17 cellular contexts compared by ENCODE assay signal in the genomic region with DNA sequence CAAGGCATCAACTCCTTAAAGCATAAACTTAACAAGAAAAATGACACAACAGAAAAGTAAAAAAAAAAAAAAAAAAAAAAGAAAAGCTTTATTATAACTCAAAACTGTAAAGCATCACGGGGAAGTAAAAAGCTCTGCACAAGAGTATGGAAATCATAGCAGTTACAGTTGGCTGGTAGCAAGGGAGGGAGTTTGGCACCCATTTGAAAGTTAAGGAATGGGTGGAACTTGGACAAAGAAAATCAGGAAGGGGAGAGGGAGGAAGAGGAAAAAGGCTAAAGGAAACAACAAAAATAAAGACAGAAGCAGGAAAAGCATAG. TPM values are rescaled to one million over a fixed set of nuclear protein-coding genes. Genes with fewer than 3 reads are reported as not detected.
DNase-seq lines count a peak whose midpoint lies in the region; ATAC-seq and TF ChIP-seq lines count a peak whose summit lies in the region.
"Had no signal": no experiment of that assay in that cellular context is flagged by ENCODE, and none has a peak within 500 bp of the region (broad histone marks: within the 10 kb centered on the region; RNA-seq: fewer than 3 reads in every experiment).

No MANE protein-coding gene starts in this region.

- H3K79me2 ChIP-seq in GM23338 (replicated peaks; ENCODE audit: insufficient read depth) = peaks cover 100% of the 10 kb centered on the region

- peaks cover 34% of the 10 kb centered on the region for H3K4me1 Mint-ChIP-seq in activated CD8-positive, alpha-beta memory T cell treated with anti-CD3 and anti-CD28 coated beads, Interleukin-2, amount 10 ng/mL, durations not matched to agents 7 days and 5 days
- H3K4me1 Mint-ChIP-seq in GM23338 (peaks cover 85% of the 10 kb centered on the region), chondrocyte (ENCODE audit: low read depth) (peaks cover 98% of the 10 kb centered on the region)

- H3K36me3 ChIP-seq in GM23338 (ENCODE audit: insufficient read depth) = no peaks in the 10 kb centered on the region
- no peaks in the 10 kb centered on the region for H3K36me3 ChIP-seq in neutrophil
- H3K36me3 ChIP-seq: pancreas had no signal

- H3K4me3 Mint-ChIP-seq in activated CD8-positive, alpha-beta memory T cell treated with anti-CD3 and anti-CD28 coated beads, Interleukin-2, amount 10 ng/mL, durations not matched to agents 7 days and 5 days = no peak overlapping the region
- no peak overlapping the region for H3K4me3 Mint-ChIP-seq in GM23338
- no peak overlapping the region for H3K4me3 Mint-ChIP-seq in chondrocyte (ENCODE audit: unreplicated experiment)
- H3K4me3 Mint-ChIP-seq: stimulated activated naive B cell treated with anti-CD40 and anti-IgM and Interleukin-4, amounts not matched to agents 10 μg/mL and 1 μg/mL and 100 μg/mL, for 72 hours had no signal

- no peaks in the 10 kb centered on the region for H3F3A ChIP-seq in GM23338 (replicated peaks; ENCODE audit: low read depth)

- no peaks in the 10 kb centered on the region for H3K9me3 Mint-ChIP-seq in activated CD8-positive, alpha-beta memory T cell treated with anti-CD3 and anti-CD28 coated beads, Interleukin-2, amount 10 ng/mL, durations not matched to agents 7 days and 5 days (ENCODE audit: low read depth)
- no peaks in the 10 kb centered on the region for H3K9me3 Mint-ChIP-seq in GM23338
- no peaks in the 10 kb centered on the region for H3K9me3 Mint-ChIP-seq in chondrocyte (ENCODE audit: low read depth)
- H3K9me3 Mint-ChIP-seq: stimulated activated naive B cell treated with anti-CD40 and anti-IgM and Interleukin-4, amounts not matched to agents 10 μg/mL and 1 μg/mL and 100 μg/mL, for 72 hours had no signal

- CTCF ChIA-PET in activated CD8-positive, alpha-beta memory T cell treated with anti-CD3 and anti-CD28 coated beads, Interleukin-2, amount 10 ng/mL, durations not matched to agents 7 days and 5 days (lab: Charles Lee) = interaction anchor here (1.2 kb wide), 1 partner anchor 9 kb away, joined by 3 read pairs; no protein-coding TSS in a partner anchor

- H3K27ac Mint-ChIP-seq in activated CD8-positive, alpha-beta memory T cell treated with anti-CD3 and anti-CD28 coated beads, Interleukin-2, amount 10 ng/mL, durations not matched to agents 7 days and 5 days = peak overlapping the region; percentile 33
- H3K27ac Mint-ChIP-seq in GM23338 (peak overlapping the region; percentile 74), chondrocyte (ENCODE audit: unreplicated experiment) (peak overlapping the region; percentile 73)

- H3K27me3 ChIP-seq in GM23338 (ENCODE audit: insufficient read depth) (no peaks in the 10 kb centered on the region), neutrophil (no peaks in the 10 kb centered on the region)
- H3K27me3 ChIP-seq: pancreas had no signal

- H3K27ac ChIP-seq in GM23338 (ENCODE audit: low read depth) (no peak overlapping the region), neutrophil (peak overlapping the region; percentile 80)
- H3K27ac ChIP-seq: pancreas had no signal

- H3K4me1 ChIP-seq in GM23338 (ENCODE audit: insufficient read depth) (peaks cover 77% of the 10 kb centered on the region), neutrophil (ENCODE audit: control insufficient read depth in 1 of 2, insufficient read depth in 1 of 2, low read depth in 1 of 2, low read length in 1 of 2) (peaks cover 99 to 100% of the 10 kb centered on the region in 2 experiments)

- no peak overlapping the region for H2AFZ ChIP-seq in GM23338

- H3K4me3 ChIP-seq in GM23338 (no peak overlapping the region), neutrophil (ENCODE audit: low read depth in 1 of 2, low read length in 1 of 2) (peak overlapping the region in 1 of 2 experiments; percentile 40)
- H3K4me3 ChIP-seq: pancreas, skin epidermis had no signal

- peaks cover 5% of the 10 kb centered on the region for H3K36me3 Mint-ChIP-seq in activated CD8-positive, alpha-beta memory T cell treated with anti-CD3 and anti-CD28 coated beads, Interleukin-2, amount 10 ng/mL, durations not matched to agents 7 days and 5 days
- H3K36me3 Mint-ChIP-seq in GM23338 (ENCODE audit: low read depth) = no peaks in the 10 kb centered on the region
- H3K36me3 Mint-ChIP-seq in chondrocyte (ENCODE audit: low read depth) = peaks cover 4% of the 10 kb centered on the region

- no peaks in the 10 kb centered on the region for H3K9me2 ChIP-seq in GM23338 (ENCODE audit: insufficient read depth)

- no peaks in the 10 kb centered on the region for H4K20me1 ChIP-seq in GM23338 (replicated peaks; ENCODE audit: insufficient read depth)

- ATAC-seq in activated CD8-positive, alpha-beta memory T cell treated with anti-CD3 and anti-CD28 coated beads, Interleukin-2, amount 10 ng/mL, durations not matched to agents 7 days and 5 days = no peak
- ATAC-seq in GM23338 (no peak), GM21367 (IDR thresholded peaks at IDR 0.05; ENCODE audit: unreplicated experiment) (no peak), HG02981 (IDR thresholded peaks at IDR 0.05; ENCODE audit: unreplicated experiment) (no peak), GM21447 (IDR thresholded peaks at IDR 0.05; ENCODE audit: unreplicated experiment) (no peak)

- H3K4me2 ChIP-seq in GM23338 = no peak overlapping the region

- no peaks in the 10 kb centered on the region for H3K9me3 ChIP-seq in neutrophil
- H3K9me3 ChIP-seq: pancreas had no signal

- peaks cover 28% of the 10 kb centered on the region for H3K27me3 Mint-ChIP-seq in activated CD8-positive, alpha-beta memory T cell treated with anti-CD3 and anti-CD28 coated beads, Interleukin-2, amount 10 ng/mL, durations not matched to agents 7 days and 5 days
- peaks cover 4% of the 10 kb centered on the region for H3K27me3 Mint-ChIP-seq in GM23338 (ENCODE audit: insufficient read depth, low read depth, poor library complexity)
- H3K27me3 Mint-ChIP-seq in chondrocyte (ENCODE audit: low read depth) = no peaks in the 10 kb centered on the region
- H3K27me3 Mint-ChIP-seq: stimulated activated naive B cell treated with anti-CD40 and anti-IgM and Interleukin-4, amounts not matched to agents 10 μg/mL and 1 μg/mL and 100 μg/mL, for 72 hours had no signal

- TF ChIP-seq CTCF in GM23338 (conservative IDR thresholded peaks at IDR 0.05; ENCODE audit: low read depth in 2 of 2) = no peak
- TF ChIP-seq CTCF in chondrocyte (IDR thresholded peaks at IDR 0.05) = no peak
- no peak for TF ChIP-seq CTCF in neutrophil (IDR thresholded peaks at IDR 0.05)

- DNase-seq in activated CD8-positive, alpha-beta memory T cell treated with anti-CD3 and anti-CD28 coated beads, Interleukin-2, amount 10 ng/mL, durations not matched to agents 7 days and 5 days = no peak
- no peak for DNase-seq in activated CD8-positive, alpha-beta memory T cell treated with anti-CD3 and anti-CD28 coated beads for 24 hours
- DNase-seq in GM23338 (ENCODE audit: low spot score) (no peak), chondrocyte (ENCODE audit: low spot score) (no peak)
- DNase-seq: activated T-cell treated with anti-CD3 and anti-CD28 coated beads, Interleukin-2, amount 50 U/mL, for 1 hour; COR-L47; head of caudate nucleus; KG1; NCI-H1092 treated with DMSO at 0.1 percent for 48 hours; pancreas; stimulated activated naive B cell treated with anti-CD40 and anti-IgM and Interleukin-4, amounts not matched to agents 10 μg/mL and 1 μg/mL and 100 μg/mL, for 72 hours; T-helper 9 cell had no signal

TF ChIP-seq in GM23338, 12 proteins besides CTCF, POLR2A, EP300 and RAD21 (continues in another document):
- TF ChIP-seq CREB1 (CRISPR knock-in tag; IDR thresholded peaks at IDR 0.05; ENCODE audit: low read depth) (no peak), NANOG (IDR thresholded peaks at IDR 0.05; ENCODE audit: borderline replicate concordance) (no peak), JUNB (IDR thresholded peaks at IDR 0.05; ENCODE audit: unreplicated experiment) (no peak), ZNF331 (CRISPR knock-in tag; IDR thresholded peaks at IDR 0.05; ENCODE audit: low read depth) (no peak), EZH2phosphoT487 (IDR thresholded peaks at IDR 0.05; ENCODE audit: unreplicated experiment) (no peak)
- TF ChIP-seq, protein P1, sequence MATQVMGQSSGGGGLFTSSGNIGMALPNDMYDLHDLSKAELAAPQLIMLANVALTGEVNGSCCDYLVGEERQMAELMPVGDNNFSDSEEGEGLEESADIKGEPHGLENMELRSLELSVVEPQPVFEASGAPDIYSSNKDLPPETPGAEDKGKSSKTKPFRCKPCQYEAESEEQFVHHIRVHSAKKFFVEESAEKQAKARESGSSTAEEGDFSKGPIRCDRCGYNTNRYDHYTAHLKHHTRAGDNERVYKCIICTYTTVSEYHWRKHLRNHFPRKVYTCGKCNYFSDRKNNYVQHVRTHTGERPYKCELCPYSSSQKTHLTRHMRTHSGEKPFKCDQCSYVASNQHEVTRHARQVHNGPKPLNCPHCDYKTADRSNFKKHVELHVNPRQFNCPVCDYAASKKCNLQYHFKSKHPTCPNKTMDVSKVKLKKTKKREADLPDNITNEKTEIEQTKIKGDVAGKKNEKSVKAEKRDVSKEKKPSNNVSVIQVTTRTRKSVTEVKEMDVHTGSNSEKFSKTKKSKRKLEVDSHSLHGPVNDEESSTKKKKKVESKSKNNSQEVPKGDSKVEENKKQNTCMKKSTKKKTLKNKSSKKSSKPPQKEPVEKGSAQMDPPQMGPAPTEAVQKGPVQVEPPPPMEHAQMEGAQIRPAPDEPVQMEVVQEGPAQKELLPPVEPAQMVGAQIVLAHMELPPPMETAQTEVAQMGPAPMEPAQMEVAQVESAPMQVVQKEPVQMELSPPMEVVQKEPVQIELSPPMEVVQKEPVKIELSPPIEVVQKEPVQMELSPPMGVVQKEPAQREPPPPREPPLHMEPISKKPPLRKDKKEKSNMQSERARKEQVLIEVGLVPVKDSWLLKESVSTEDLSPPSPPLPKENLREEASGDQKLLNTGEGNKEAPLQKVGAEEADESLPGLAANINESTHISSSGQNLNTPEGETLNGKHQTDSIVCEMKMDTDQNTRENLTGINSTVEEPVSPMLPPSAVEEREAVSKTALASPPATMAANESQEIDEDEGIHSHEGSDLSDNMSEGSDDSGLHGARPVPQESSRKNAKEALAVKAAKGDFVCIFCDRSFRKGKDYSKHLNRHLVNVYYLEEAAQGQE (IDR thresholded peaks at IDR 0.05; ENCODE audit: unreplicated experiment) = no peak

RNA-seq across cellular contexts. Expression of a gene that starts 8.6 kb away (rescaled TPM):
- total RNA-seq in activated CD8-positive, alpha-beta memory T cell treated with anti-CD3 and anti-CD28 coated beads, Interleukin-2, amount 10 ng/mL, durations not matched to agents 7 days and 5 days = 1 to 10 TPM; 4.7 to 6.8 TPM
- 11.1 and 15.4 TPM in 2 replicates for total RNA-seq in GM23338 (2014; rRNA removed; shearing (Covaris generic))
- 5.7 and 7.6 TPM in 2 replicates for polyA plus RNA-seq in GM23338 (2016; fragmentation: Nextera tagmentation; extraction: Ambion mirVana)
- total RNA-seq in chondrocyte = 37.5 to 46.2 TPM (median 38.5 TPM) in 3 replicates
